In the genomic region with DNA sequence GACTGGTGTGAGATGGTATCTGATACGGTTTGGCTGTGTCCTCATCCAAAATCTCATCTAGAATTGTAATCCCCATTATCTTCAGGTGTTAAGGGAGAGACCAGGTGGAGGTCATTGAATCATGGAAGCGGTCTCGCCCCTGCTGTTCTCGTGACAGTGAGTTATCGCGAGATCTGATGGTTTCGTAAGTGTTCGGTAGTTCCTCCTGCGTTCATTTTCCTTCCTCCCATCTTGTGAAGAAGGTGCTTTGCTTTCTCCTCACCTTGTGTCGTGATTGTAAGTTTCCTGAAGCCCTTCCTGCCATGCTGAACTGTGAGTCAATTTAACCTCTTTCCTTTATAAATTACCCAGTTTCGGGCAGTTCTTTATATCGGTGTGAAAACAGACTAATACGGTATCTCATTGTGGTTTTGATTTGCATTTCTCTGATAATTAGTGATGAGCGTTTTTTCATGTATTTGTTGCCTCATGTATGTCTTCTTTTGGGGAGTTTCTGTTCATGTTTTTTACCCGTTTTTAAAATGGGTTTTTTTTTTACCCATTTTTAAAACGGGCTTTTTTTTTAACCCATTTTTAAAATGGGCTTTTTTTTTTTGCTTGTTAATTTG, we compare ENCODE assay signal across 21 cellular contexts.
DNase-seq lines count a peak whose midpoint lies in the region; ATAC-seq, FAIRE-seq and TF ChIP-seq lines count a peak whose summit lies in the region.
"Had no signal": no experiment of that assay in that cellular context is flagged by ENCODE, and none has a peak within 500 bp of the region (broad histone marks: within the 10 kb centered on the region; RNA-seq: fewer than 3 reads in every experiment).

No MANE protein-coding gene starts in this region.

- H3K9me2 ChIP-seq in Karpas-422 (replicated peaks; ENCODE audit: insufficient read depth, low read length): no peaks in the 10 kb centered on the region

- no peak overlapping the region for H2AFZ ChIP-seq in K562 (ENCODE audit: low read depth, low read length)
- no peak overlapping the region for H2AFZ ChIP-seq in Karpas-422 (ENCODE audit: low read length)

- no peak for TF ChIP-seq POLR2A in K562 (conservative IDR thresholded peaks at IDR 0.05)

- H3K4me3 ChIP-seq in K562: no peak overlapping the region
- H3K4me3 ChIP-seq in left ventricle myocardium inferior: no peak overlapping the region
- H3K4me3 ChIP-seq in Karpas-422 (ENCODE audit: low read length): no peak overlapping the region

- H3K4me1 ChIP-seq in K562 (replicated peaks in 1 of 2; ENCODE audit: control insufficient read depth in 2 of 2, insufficient read depth in 2 of 2, low read length in 2 of 2) (no peaks in the 10 kb centered on the region), left ventricle myocardium inferior (no peaks in the 10 kb centered on the region), Karpas-422 (ENCODE audit: low read length) (no peaks in the 10 kb centered on the region)

- H3K9ac ChIP-seq in K562 (ENCODE audit: insufficient read depth in 1 of 2, low read depth in 2 of 2, low read length in 2 of 2) (no peak overlapping the region), Karpas-422 (ENCODE audit: low read length) (no peak overlapping the region)
- H3K9ac ChIP-seq: KMS-11 had no signal

- H3K79me2 ChIP-seq in K562 (ENCODE audit: control insufficient read depth, insufficient read depth, low read length): no peaks in the 10 kb centered on the region
- H3K79me2 ChIP-seq in Karpas-422 (ENCODE audit: low read length): no peaks in the 10 kb centered on the region

- ATAC-seq in GM18867 (IDR thresholded peaks at IDR 0.05; ENCODE audit: unreplicated experiment): peak; percentile 86
- ATAC-seq in HG03175 (IDR thresholded peaks at IDR 0.05; ENCODE audit: unreplicated experiment): peak; percentile 63
- no peak for ATAC-seq in K562
- ATAC-seq: SK-N-SH treated with all-trans-retinoic acid at 6 μM for 48 hours, T-helper 17 cell had no signal

- H3K36me3 ChIP-seq in K562 (ENCODE audit: control insufficient read depth, insufficient read depth, low read length) (no peaks in the 10 kb centered on the region), left ventricle myocardium inferior (no peaks in the 10 kb centered on the region), Karpas-422 (ENCODE audit: insufficient read depth, low read length) (no peaks in the 10 kb centered on the region)

- in situ Hi-C loops in K562 (cut with MboI): no loop called here

- no peak for TF ChIP-seq CTCF in K562 (IDR thresholded peaks at IDR 0.05 in 2 of 3, conservative IDR thresholded peaks at IDR 0.05 in 1 of 3; ENCODE audit: insufficient read depth in 2 of 3, low read depth in 1 of 3, low read length in 3 of 3)
- TF ChIP-seq CTCF in left ventricle myocardium inferior (IDR thresholded peaks at IDR 0.05; ENCODE audit: borderline replicate concordance): no peak

- intact Hi-C loops in K562 (cut with micrococcal nuclease) (no loop called here), left ventricle myocardium inferior (cut with micrococcal nuclease) (no loop called here)

- FAIRE-seq in K562 (lab: Jason Lieb, UNC): no peak

- WGBS in K562 (ENCODE audit: insufficient coverage, low coverage, missing lambda C conversion rate): 1% methylated on average over 13 of the region's 16 CpGs

- TF ChIP-seq EP300 in K562 (IDR thresholded peaks at IDR 0.05; ENCODE audit: low read length): no peak

- POLR2A ChIA-PET in K562 (lab: Yijun Ruan, JAX): no interaction called here

- no TSS peak for BruUV-seq in K562 (replicated peaks; lab: Mats Ljungman, UMichigan)

- H3K9me1 ChIP-seq in K562 (ENCODE audit: control insufficient read depth, insufficient read depth, low read length): no peaks in the 10 kb centered on the region

- TF ChIP-seq RAD21 in K562 (CRISPR knock-in tag; conservative IDR thresholded peaks at IDR 0.05 in 1 of 2, IDR thresholded peaks at IDR 0.05 in 1 of 2): no peak

- CTCF ChIA-PET in K562 (lab: Yijun Ruan, JAX; ENCODE audit: low intra/inter-chr PET ratio): no interaction called here

- no peak overlapping the region for H3K4me2 ChIP-seq in K562 (ENCODE audit: insufficient read depth, low read length)
- H3K4me2 ChIP-seq in Karpas-422 (ENCODE audit: low read depth, low read length, poor library complexity, severe bottlenecking): no peak overlapping the region
- H3K4me2 ChIP-seq: KMS-11 had no signal

- no peaks in the 10 kb centered on the region for H4K20me1 ChIP-seq in K562 (replicated peaks; ENCODE audit: control insufficient read depth, insufficient read depth, low read length)
- no peaks in the 10 kb centered on the region for H4K20me1 ChIP-seq in Karpas-422 (ENCODE audit: insufficient read depth, low read depth, low read length)

- H3K27me3 ChIP-seq in K562 (ENCODE audit: control insufficient read depth in 2 of 2, insufficient read depth in 2 of 2, low read length in 2 of 2) (no peaks in the 10 kb centered on the region), left ventricle myocardium inferior (ENCODE audit: low read depth) (no peaks in the 10 kb centered on the region), Karpas-422 (ENCODE audit: low read length) (no peaks in the 10 kb centered on the region)

- H3K9me3 ChIP-seq in K562 (replicated peaks; ENCODE audit: control insufficient read depth, insufficient read depth, low read depth, low read length): no peaks in the 10 kb centered on the region
- no peaks in the 10 kb centered on the region for H3K9me3 ChIP-seq in left ventricle myocardium inferior (replicated peaks)
- H3K9me3 ChIP-seq in Karpas-422 (ENCODE audit: low read length): no peaks in the 10 kb centered on the region

- DNase-seq in K562 (ENCODE audit: extremely low read depth in 1 of 4, low spot score in 3 of 4): no peak
- DNase-seq in left ventricle myocardium inferior: no peak
- DNase-seq in GM03348 (ENCODE audit: low spot score): no peak
- DNase-seq in HT-29 (ENCODE audit: low spot score): no peak
- no peak for DNase-seq in Karpas-422
- DNase-seq: CD8-positive, alpha-beta memory T cell; DMS 273 treated with DMSO at 0.1 percent for 48 hours; DMS79; H7; IMR-90; NCI-H1048; NCI-H1417; NCI-H1694; NCI-H2081; NCI-H2227 treated with DMSO at 0.1 percent for 48 hours; NCI-H526 treated with DMSO at 0.1 percent for 48 hours; T-helper 17 cell had no signal

- H3K27ac ChIP-seq in K562 (ENCODE audit: extremely low read depth, low read depth, low read length) (no peak overlapping the region), left ventricle myocardium inferior (replicated peaks) (no peak overlapping the region), Karpas-422 (ENCODE audit: low read length) (no peak overlapping the region)
- H3K27ac ChIP-seq: KMS-11 had no signal

TF ChIP-seq in K562, 482 proteins besides CTCF, POLR2A, EP300 and RAD21:
- no peak for TF ChIP-seq DMBX1 (CRISPR knock-in tag; IDR thresholded peaks at IDR 0.05; ENCODE audit: borderline replicate concordance)
- peak; percentile 51; the same call in 1 of the 2 replicates for TF ChIP-seq CHD2 (IDR thresholded peaks at IDR 0.05; ENCODE audit: low read depth, low read length)
